Comparison of ENCODE assay signal across 1 cellular context in the genomic region with DNA sequence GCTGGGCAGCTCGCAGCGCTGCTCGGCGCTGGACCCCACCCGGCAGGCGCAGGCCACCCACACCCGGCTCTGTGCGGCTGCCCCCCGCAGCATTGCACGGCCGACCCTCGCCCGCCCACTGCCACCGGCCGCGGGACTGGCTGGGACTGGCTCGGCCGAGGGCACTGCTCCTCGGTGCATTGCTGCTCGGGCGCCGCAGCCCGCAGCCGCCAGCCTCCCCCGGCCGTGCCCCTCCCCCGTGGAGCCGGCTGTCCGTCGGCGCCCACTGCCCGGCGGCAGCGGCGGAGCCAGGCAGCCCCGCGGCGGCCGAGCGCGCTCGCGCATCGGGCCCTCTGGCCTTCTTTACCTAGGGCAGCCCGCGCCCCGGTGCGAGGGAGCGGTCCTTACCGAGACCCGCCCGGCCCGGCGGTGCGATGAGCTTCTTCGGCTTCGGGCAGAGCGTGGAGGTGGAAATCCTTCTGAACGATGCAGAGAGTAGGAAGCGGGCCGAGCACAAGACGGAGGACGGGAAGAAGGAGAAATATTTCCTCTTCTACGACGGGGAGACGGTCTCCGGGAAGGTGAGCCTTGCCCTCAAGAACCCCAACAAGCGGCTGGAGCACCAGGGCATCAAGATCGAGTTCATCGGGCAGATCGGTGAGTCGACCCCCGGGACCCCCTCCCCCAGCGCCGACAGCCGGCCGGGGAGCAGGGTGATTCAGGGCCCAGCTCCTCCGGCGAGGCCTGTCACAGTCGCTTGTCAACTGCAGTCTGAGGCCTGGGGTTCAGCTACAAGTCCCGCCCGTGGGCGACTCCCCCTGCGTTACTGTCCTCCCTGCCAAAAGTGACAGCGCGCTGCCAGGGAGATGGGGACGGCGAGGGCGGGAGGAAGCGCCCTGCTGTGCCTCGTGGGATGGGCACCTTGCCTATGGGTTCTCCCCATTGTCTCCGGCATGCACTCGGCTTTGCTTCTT.
A peak's percentile ranks its signal among the peaks of the same experiment; 100 is the strongest.
TF ChIP-seq lines count a peak whose summit lies in the region.

No MANE protein-coding gene starts in this region.

TF ChIP-seq in liver, 16 proteins besides CTCF, POLR2A, EP300 and RAD21 (continued from another document):
- peak; percentile 23 to 29 for TF ChIP-seq RXRA (IDR thresholded peaks at IDR 0.05)
- TF ChIP-seq NR2F2 (IDR thresholded peaks at IDR 0.05) = no peak
- peak; percentile 9 for TF ChIP-seq FOXA2 (IDR thresholded peaks at IDR 0.05)
- TF ChIP-seq HNF4A (conservative IDR thresholded peaks at IDR 0.05) = peak; percentile 13 to 36
- TF ChIP-seq HNF4G (IDR thresholded peaks at IDR 0.05) = no peak
- peak; percentile 84 for TF ChIP-seq TAF1 (conservative IDR thresholded peaks at IDR 0.05)
- peak; percentile 21 for TF ChIP-seq SP1 (IDR thresholded peaks at IDR 0.05)
- TF ChIP-seq YY1 (IDR thresholded peaks at IDR 0.05) = no peak
